In the genomic region with DNA sequence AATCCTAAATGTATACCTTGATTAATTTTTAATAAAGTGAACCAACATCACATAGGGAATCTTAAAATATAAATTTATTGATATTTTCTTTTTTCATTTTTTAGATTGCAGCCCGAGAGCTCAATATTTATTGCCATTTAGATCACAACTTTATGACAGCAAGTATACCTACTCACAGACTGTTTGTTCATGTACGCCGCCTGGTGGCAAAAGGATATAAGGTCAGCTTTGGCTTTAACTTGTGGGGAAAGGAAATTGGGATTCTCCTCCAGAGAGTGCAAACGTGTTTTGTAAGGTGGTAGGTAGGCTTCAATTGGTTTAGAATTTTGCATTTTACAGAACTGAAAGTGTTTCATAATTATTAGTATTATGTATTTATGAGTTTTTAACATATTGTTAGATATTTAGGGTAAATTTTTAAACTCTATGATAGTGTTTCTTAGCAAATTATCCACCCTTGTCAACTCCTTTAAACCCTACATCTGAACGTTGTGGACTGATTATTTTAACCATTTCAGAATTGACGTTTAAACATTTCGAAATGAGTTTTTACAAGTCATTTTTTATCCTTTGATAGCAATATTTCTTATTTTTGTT, we compare ENCODE assay signal across 1 cellular context.
TF ChIP-seq lines count a peak whose summit lies in the region.

No MANE protein-coding gene starts in this region.

TF ChIP-seq in GM23338, 12 proteins besides CTCF, POLR2A, EP300 and RAD21 (continued from another document):
- TF ChIP-seq ZNF462 (CRISPR knock-in tag; IDR thresholded peaks at IDR 0.05) = no peak
